ENCODE assay signal across 12 cellular contexts in genomic region chr11:123100378-123101085, GRCh38. TPM values are rescaled to one million over a fixed set of nuclear protein-coding genes. Genes with fewer than 3 reads are reported as not detected.
A peak's percentile ranks its signal among the peaks of the same experiment; 100 is the strongest.
DNase-seq lines count a peak whose midpoint lies in the region; ATAC-seq and TF ChIP-seq lines count a peak whose summit lies in the region.
"Had no signal": no experiment of that assay in that cellular context is flagged by ENCODE, and none has a peak within 500 bp of the region (broad histone marks: within the 10 kb centered on the region; RNA-seq: fewer than 3 reads in every experiment).

No MANE protein-coding gene starts in this region.

- no peak overlapping the region for H3K4me3 ChIP-seq in GM23338
- no peak overlapping the region for H3K4me3 ChIP-seq in SK-N-SH (ENCODE audit: low read depth in 2 of 2, low read length in 1 of 2)
- no peak overlapping the region for H3K4me3 ChIP-seq in esophagus muscularis mucosa
- H3K4me3 ChIP-seq in gastrocnemius medialis: no peak overlapping the region
- H3K4me3 ChIP-seq: SJCRH30 had no signal

- H3K4me2 ChIP-seq in GM23338 (peak overlapping the region; percentile 65), SK-N-SH (peak overlapping the region; percentile 42; the same call in 1 of the 2 replicates)

- peaks cover 11% of the 10 kb centered on the region for H3K27me3 Mint-ChIP-seq in GM23338 (ENCODE audit: insufficient read depth, low read depth, poor library complexity)

- H3K79me2 ChIP-seq in GM23338 (replicated peaks; ENCODE audit: insufficient read depth): no peaks in the 10 kb centered on the region
- peaks cover 79% of the 10 kb centered on the region for H3K79me2 ChIP-seq in SK-N-SH (ENCODE audit: insufficient read depth)

- DNase-seq in GM23338 (ENCODE audit: low spot score): peak; percentile 23
- DNase-seq in SK-N-SH: no peak
- no peak for DNase-seq in esophagus muscularis mucosa (ENCODE audit: extremely low spot score)
- DNase-seq in gastrocnemius medialis: no peak
- DNase-seq: NCI-H1930, SJCRH30 had no signal

- H3K36me3 ChIP-seq in GM23338 (ENCODE audit: insufficient read depth): no peaks in the 10 kb centered on the region
- H3K36me3 ChIP-seq in SK-N-SH (replicated peaks in 1 of 2; ENCODE audit: control insufficient read depth in 1 of 2, insufficient read depth in 2 of 2, low read length in 1 of 2): peaks cover 0 to 16% of the 10 kb centered on the region in 2 experiments
- peaks cover 5 to 23% (median 12%) of the 10 kb centered on the region in 4 donors for H3K36me3 ChIP-seq in esophagus muscularis mucosa
- H3K36me3 ChIP-seq in gastrocnemius medialis: no peaks in the 10 kb centered on the region

- in situ Hi-C loops in gastrocnemius medialis (cut with MboI; ENCODE audit: low sequenced_read_pairs in 4 of 4): no loop called here

- TF ChIP-seq CTCF in GM23338 (conservative IDR thresholded peaks at IDR 0.05; ENCODE audit: low read depth in 2 of 2): no peak
- no peak for TF ChIP-seq CTCF in SK-N-SH (IDR thresholded peaks at IDR 0.05)
- no peak for TF ChIP-seq CTCF in esophagus muscularis mucosa (IDR thresholded peaks at IDR 0.05)
- no peak for TF ChIP-seq CTCF in gastrocnemius medialis (IDR thresholded peaks at IDR 0.05 in 4 of 5, conservative IDR thresholded peaks at IDR 0.05 in 1 of 5)

- TF ChIP-seq POLR2A in esophagus muscularis mucosa (IDR thresholded peaks at IDR 0.05; ENCODE audit: low read depth) (no peak), gastrocnemius medialis (IDR thresholded peaks at IDR 0.05) (no peak)

- H2AFZ ChIP-seq in GM23338 (no peak overlapping the region), SK-N-SH (ENCODE audit: low read depth) (no peak overlapping the region)

- H4K20me1 ChIP-seq in GM23338 (replicated peaks; ENCODE audit: insufficient read depth) (no peaks in the 10 kb centered on the region), SK-N-SH (ENCODE audit: insufficient read depth) (no peaks in the 10 kb centered on the region; the same call in 1 of the 2 replicates)

- H3K4me3 Mint-ChIP-seq in GM23338: no peak overlapping the region
- H3K4me3 Mint-ChIP-seq: memory B cell had no signal

- peaks cover 22% of the 10 kb centered on the region for H3K4me1 Mint-ChIP-seq in GM23338

- H3K9me2 ChIP-seq in GM23338 (ENCODE audit: insufficient read depth) (no peaks in the 10 kb centered on the region), SK-N-SH (no peaks in the 10 kb centered on the region)

- H3K27me3 ChIP-seq in GM23338 (ENCODE audit: insufficient read depth) (no peaks in the 10 kb centered on the region), SK-N-SH (ENCODE audit: insufficient read depth) (no peaks in the 10 kb centered on the region), esophagus muscularis mucosa (no peaks in the 10 kb centered on the region), gastrocnemius medialis (no peaks in the 10 kb centered on the region)
- H3K27me3 ChIP-seq: SJCRH30 had no signal

- TF ChIP-seq EP300 in SK-N-SH (IDR thresholded peaks at IDR 0.05; ENCODE audit: borderline replicate concordance in 1 of 2, low read depth in 1 of 2, low read length in 1 of 2) (no peak), esophagus muscularis mucosa (IDR thresholded peaks at IDR 0.05) (no peak)

- intact Hi-C loops in esophagus muscularis mucosa (cut with DNase I) (no loop called here), gastrocnemius medialis (cut with DNase I; ENCODE audit: low total_unique reads) (no loop called here)

- POLR2A ChIA-PET in SK-N-SH (lab: Yijun Ruan, JAX): no interaction called here

- CTCF ChIA-PET in SK-N-SH (lab: Yijun Ruan, JAX): interaction anchor here (1.7 to 20.4 kb wide), 5 partner anchors 12 to 378 kb away, joined by 6 to 437 read pairs (median 11); no protein-coding TSS in a partner anchor

- H3K27ac ChIP-seq in GM23338 (ENCODE audit: low read depth): peak overlapping the region; percentile 45; the same call in 1 of the 2 replicates
- peak overlapping the region; percentile 18 to 26; a peak in 2 of 4 replicates for H3K27ac ChIP-seq in SK-N-SH (ENCODE audit: low read depth in 2 of 2, low read length in 1 of 2)
- H3K27ac ChIP-seq in esophagus muscularis mucosa (replicated peaks in 1 of 4): peak overlapping the region; percentile 63 to 72 (median 68)
- H3K27ac ChIP-seq in gastrocnemius medialis: peak overlapping the region in 3 of 4 donors; percentile 29 to 46 (median 33)
- H3K27ac ChIP-seq: SJCRH30 had no signal

- peaks cover 7% of the 10 kb centered on the region; the same call in 2 of the 3 replicates for H3K36me3 Mint-ChIP-seq in GM23338 (ENCODE audit: low read depth)
- H3K36me3 Mint-ChIP-seq: memory B cell had no signal

- H3K9me3 Mint-ChIP-seq in GM23338: no peaks in the 10 kb centered on the region
- H3K9me3 Mint-ChIP-seq: memory B cell had no signal

- peak overlapping the region; percentile 34; the same call in 1 of the 2 replicates for H3K9ac ChIP-seq in SK-N-SH

- H3F3A ChIP-seq in GM23338 (replicated peaks; ENCODE audit: low read depth) (no peaks in the 10 kb centered on the region), SK-N-SH (replicated peaks; ENCODE audit: insufficient read depth) (peaks cover 20% of the 10 kb centered on the region)

- no peak for TF ChIP-seq RAD21 in SK-N-SH (IDR thresholded peaks at IDR 0.05; ENCODE audit: low read length)

- H3K4me1 ChIP-seq in GM23338 (ENCODE audit: insufficient read depth) (peaks cover 15% of the 10 kb centered on the region), SK-N-SH (ENCODE audit: control insufficient read depth in 1 of 2, insufficient read depth in 2 of 2, low read depth in 1 of 2, low read length in 1 of 2) (peaks cover 8 to 16% of the 10 kb centered on the region in 2 experiments; a peak in 2 of 4 replicates), esophagus muscularis mucosa (peaks cover 28 to 72% (median 68%) of the 10 kb centered on the region in 4 donors), gastrocnemius medialis (peaks cover 14 to 16% of the 10 kb centered on the region in 2 donors)
- H3K4me1 ChIP-seq: SJCRH30 had no signal

- ATAC-seq in GM23338 (peak; percentile 69), gastrocnemius medialis (peak in 1 of 2 donors; percentile 13), GM21723 (IDR thresholded peaks at IDR 0.05; ENCODE audit: unreplicated experiment) (no peak), HG03354 (IDR thresholded peaks at IDR 0.05; ENCODE audit: poor library complexity, severe bottlenecking, unreplicated experiment) (no peak), HG02852 (IDR thresholded peaks at IDR 0.05; ENCODE audit: unreplicated experiment) (no peak), GM21717 (IDR thresholded peaks at IDR 0.05; ENCODE audit: unreplicated experiment) (no peak)
- ATAC-seq: HCT116 had no signal

- 86% methylated on average over 7 of the region's 7 CpGs for WGBS in SK-N-SH (ENCODE audit: low lambda C conversion rate)
- WGBS in esophagus muscularis mucosa: 62% methylated on average over 7 of the region's 7 CpGs

- H3K27ac Mint-ChIP-seq in GM23338: peak overlapping the region; percentile 70
- H3K27ac Mint-ChIP-seq: memory B cell had no signal

- H3K9me3 ChIP-seq in SK-N-SH: no peaks in the 10 kb centered on the region
- no peaks in the 10 kb centered on the region for H3K9me3 ChIP-seq in esophagus muscularis mucosa
- H3K9me3 ChIP-seq in gastrocnemius medialis: no peaks in the 10 kb centered on the region
- H3K9me3 ChIP-seq: SJCRH30 had no signal

TF ChIP-seq in GM23338, 12 proteins besides CTCF, POLR2A, EP300 and RAD21 (continues in another document):
- TF ChIP-seq STAT1 (IDR thresholded peaks at IDR 0.05; ENCODE audit: unreplicated experiment): no peak
- no peak for TF ChIP-seq CREB1 (CRISPR knock-in tag; IDR thresholded peaks at IDR 0.05; ENCODE audit: low read depth)

TF ChIP-seq in SK-N-SH, 30 proteins besides CTCF, POLR2A, EP300 and RAD21:
- TF ChIP-seq MEF2A (IDR thresholded peaks at IDR 0.05; ENCODE audit: borderline replicate concordance, low read depth): no peak
- no peak for TF ChIP-seq RFX5 (IDR thresholded peaks at IDR 0.05; ENCODE audit: low read length)
- TF ChIP-seq EZH2phosphoT487 (IDR thresholded peaks at IDR 0.05; ENCODE audit: borderline replicate concordance, low read depth): no peak
- no peak for TF ChIP-seq GATA2 (CRISPR knock-in tag; IDR thresholded peaks at IDR 0.05)
- no peak for TF ChIP-seq IRF3 (IDR thresholded peaks at IDR 0.05; ENCODE audit: low read depth, low read length)
- no peak for TF ChIP-seq GABPA (IDR thresholded peaks at IDR 0.05; ENCODE audit: low read depth)

RNA-seq across cellular contexts. Expression of gene HSPA8, which starts 38.6 kb away (rescaled TPM):
- total RNA-seq in GM23338 (2014; rRNA removed; shearing (Covaris generic)): 2,776 and 2,903 TPM in 2 replicates
- polyA plus RNA-seq in GM23338 (2016; fragmentation: Nextera tagmentation; extraction: Ambion mirVana) (818 and 826 TPM in 2 replicates), SK-N-SH (2012; rRNA removed) (2,088 and 3,150 TPM in 2 replicates)
- 2,445 and 2,787 TPM in 2 replicates for polyA plus RNA-seq in SK-N-SH (2012; cell fraction: cytosol; rRNA removed)
- polyA plus RNA-seq in SK-N-SH (2012; cell fraction: nucleus; rRNA removed): 1,331 and 2,502 TPM in 2 replicates
- total RNA-seq in esophagus muscularis mucosa (1,000 to 10,000 TPM in 3 of 4 donors, 100 to 1,000 TPM in 1; 982 to 1,379 (median 1,192) TPM), gastrocnemius medialis (1,000 to 10,000 TPM; 1,017 to 1,596 (median 1,399) TPM)
